8 cellular contexts compared by ENCODE assay signal in the genomic region with DNA sequence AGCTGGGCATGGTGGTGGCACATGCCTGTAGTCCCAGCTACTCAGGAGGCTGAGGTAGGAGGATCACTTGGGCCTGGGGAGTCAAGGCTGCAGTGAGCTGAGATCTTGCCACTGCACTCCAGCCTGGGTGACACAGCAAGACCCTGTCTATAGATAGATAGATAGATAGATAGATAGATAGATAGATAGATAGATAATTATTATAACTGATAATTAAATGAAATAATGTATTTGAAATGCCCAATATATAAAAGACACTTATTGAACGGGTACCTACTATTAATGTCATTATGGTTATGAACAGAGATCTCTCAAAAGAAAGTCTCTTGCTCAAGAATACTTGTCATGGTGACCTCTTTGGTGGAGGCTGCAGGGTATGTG.
DNase-seq lines count a peak whose midpoint lies in the region; ATAC-seq and TF ChIP-seq lines count a peak whose summit lies in the region.
"Not testable (repeated sequence)": the region's sequence is repeated elsewhere in the genome, so short reads cannot be mapped to it uniquely, and the experiment has no call there.

No MANE protein-coding gene starts in this region.

- H3K27me3 ChIP-seq in ACC112 (ENCODE audit: insufficient read depth, low read length); HL-60 (ENCODE audit: insufficient read depth, poor library complexity, severe bottlenecking); iPS-15b (ENCODE audit: control insufficient read depth, insufficient read depth, low read length); neural cell (ENCODE audit: insufficient read depth, low read depth, low read length): not testable (repeated sequence)

- not testable (repeated sequence) for H3K4me1 ChIP-seq in ACC112 (ENCODE audit: control insufficient read depth, insufficient read depth, low read length, unreplicated experiment); iPS-15b (ENCODE audit: control insufficient read depth, insufficient read depth, low read length)

- H3K9me2 ChIP-seq in neural cell (ENCODE audit: insufficient read depth, low read length): not testable (repeated sequence)

- peak overlapping the region; percentile 78 for H3K27ac Mint-ChIP-seq in T-helper 2 cell treated with Interferon-gamma antibody and Interleukin-4, amounts not matched to agents 5 μg/mL and 100 μg/mL, for 36 hours
- not testable (repeated sequence) for H3K27ac Mint-ChIP-seq in activated naive CD8-positive, alpha-beta T cell treated with anti-CD3 and anti-CD28 coated beads for 36 hours
- peak overlapping the region in 1 of 2 donors; percentile 77 for H3K27ac Mint-ChIP-seq in effector memory CD8-positive, alpha-beta T cell
- H3K27ac Mint-ChIP-seq in stimulated activated memory B cell treated with anti-CD40 and anti-IgM and Interleukin-4, amounts not matched to agents 10 μg/mL and 1 μg/mL and 100 μg/mL, for 72 hours: peak overlapping the region; percentile 87

- not testable (repeated sequence) for TF ChIP-seq CTCF in HL-60 (IDR thresholded peaks at IDR 0.05; ENCODE audit: insufficient read depth, low read length); neural cell (IDR thresholded peaks at IDR 0.05; ENCODE audit: poor library complexity, severe bottlenecking)

- peak overlapping the region; percentile 87 for H3K4me3 Mint-ChIP-seq in T-helper 2 cell treated with Interferon-gamma antibody and Interleukin-4, amounts not matched to agents 5 μg/mL and 100 μg/mL, for 36 hours
- peak overlapping the region; percentile 80 for H3K4me3 Mint-ChIP-seq in activated naive CD8-positive, alpha-beta T cell treated with anti-CD3 and anti-CD28 coated beads for 36 hours
- peak overlapping the region; percentile 77 to 81 for H3K4me3 Mint-ChIP-seq in effector memory CD8-positive, alpha-beta T cell
- H3K4me3 Mint-ChIP-seq in stimulated activated memory B cell treated with anti-CD40 and anti-IgM and Interleukin-4, amounts not matched to agents 10 μg/mL and 1 μg/mL and 100 μg/mL, for 72 hours: peak overlapping the region; percentile 82

- H3K27me3 Mint-ChIP-seq in T-helper 2 cell treated with Interferon-gamma antibody and Interleukin-4, amounts not matched to agents 5 μg/mL and 100 μg/mL, for 36 hours (ENCODE audit: low read depth); activated naive CD8-positive, alpha-beta T cell treated with anti-CD3 and anti-CD28 coated beads for 36 hours; effector memory CD8-positive, alpha-beta T cell; stimulated activated memory B cell treated with anti-CD40 and anti-IgM and Interleukin-4, amounts not matched to agents 10 μg/mL and 1 μg/mL and 100 μg/mL, for 72 hours: not testable (repeated sequence)

- H3K9me3 Mint-ChIP-seq in T-helper 2 cell treated with Interferon-gamma antibody and Interleukin-4, amounts not matched to agents 5 μg/mL and 100 μg/mL, for 36 hours: peaks cover 11% of the 10 kb centered on the region
- not testable (repeated sequence) for H3K9me3 Mint-ChIP-seq in activated naive CD8-positive, alpha-beta T cell treated with anti-CD3 and anti-CD28 coated beads for 36 hours; effector memory CD8-positive, alpha-beta T cell; stimulated activated memory B cell treated with anti-CD40 and anti-IgM and Interleukin-4, amounts not matched to agents 10 μg/mL and 1 μg/mL and 100 μg/mL, for 72 hours

- H3F3A ChIP-seq in neural cell (ENCODE audit: insufficient read depth, low read length, poor library complexity, severe bottlenecking): not testable (repeated sequence)

- not testable (repeated sequence) for H4K20me1 ChIP-seq in neural cell (ENCODE audit: insufficient read depth)

- H3K9me3 ChIP-seq in iPS-15b (ENCODE audit: control insufficient read depth, insufficient read depth, low read length); neural cell (ENCODE audit: low read length): not testable (repeated sequence)

- H3K9ac ChIP-seq in iPS-15b (ENCODE audit: low read depth, low read length): not testable (repeated sequence)
- H3K9ac ChIP-seq in neural cell (ENCODE audit: low read length): peak overlapping the region; percentile 73

- TF ChIP-seq EP300 in neural cell (conservative IDR thresholded peaks at IDR 0.05; ENCODE audit: poor library complexity, severe bottlenecking): not testable (repeated sequence)

- ATAC-seq in effector memory CD8-positive, alpha-beta T cell (replicated peaks); stimulated activated memory B cell treated with anti-CD40 and anti-IgM and Interleukin-4, amounts not matched to agents 10 μg/mL and 1 μg/mL and 100 μg/mL, for 72 hours: not testable (repeated sequence)

- H3K27ac ChIP-seq in ACC112 (ENCODE audit: low read depth, low read length): not testable (repeated sequence)
- H3K27ac ChIP-seq in HL-60 (replicated peaks): peak overlapping the region; percentile 57
- peak overlapping the region; percentile 83 for H3K27ac ChIP-seq in neural cell (ENCODE audit: low read length)

- H3K4me1 Mint-ChIP-seq in T-helper 2 cell treated with Interferon-gamma antibody and Interleukin-4, amounts not matched to agents 5 μg/mL and 100 μg/mL, for 36 hours (ENCODE audit: low read depth): peaks cover 19% of the 10 kb centered on the region
- H3K4me1 Mint-ChIP-seq in activated naive CD8-positive, alpha-beta T cell treated with anti-CD3 and anti-CD28 coated beads for 36 hours: peaks cover 31% of the 10 kb centered on the region
- peaks cover 16 to 21% of the 10 kb centered on the region in 2 donors for H3K4me1 Mint-ChIP-seq in effector memory CD8-positive, alpha-beta T cell (ENCODE audit: low read depth in 2 of 2)
- peaks cover 64% of the 10 kb centered on the region for H3K4me1 Mint-ChIP-seq in stimulated activated memory B cell treated with anti-CD40 and anti-IgM and Interleukin-4, amounts not matched to agents 10 μg/mL and 1 μg/mL and 100 μg/mL, for 72 hours

- H3K79me2 ChIP-seq in ACC112 (ENCODE audit: control insufficient read depth, insufficient read depth, low read length, unreplicated experiment); neural cell (replicated peaks; ENCODE audit: insufficient read depth, low read length): not testable (repeated sequence)

- peak overlapping the region; percentile 81 for H3K4me2 ChIP-seq in neural cell (ENCODE audit: low read length)

- H2AFZ ChIP-seq in ACC112 (ENCODE audit: low read length, unreplicated experiment): peak overlapping the region; percentile 89
- peak overlapping the region; percentile 80 for H2AFZ ChIP-seq in neural cell (ENCODE audit: low read depth, low read length)

- peak overlapping the region; percentile 82 for H3K4me3 ChIP-seq in ACC112 (ENCODE audit: low read depth, low read length)
- H3K4me3 ChIP-seq in HL-60 (replicated peaks; ENCODE audit: insufficient read depth, low read length): not testable (repeated sequence)
- H3K4me3 ChIP-seq in iPS-15b (ENCODE audit: low read depth, low read length): peak overlapping the region; percentile 78
- peak overlapping the region; percentile 71 for H3K4me3 ChIP-seq in neural cell (ENCODE audit: low read length)

- not testable (repeated sequence) for DNase-seq in HL-60 (ENCODE audit: low read depth in 1 of 2, low spot score in 1 of 2); T-helper 2 cell treated with Interferon-gamma antibody and Interleukin-4, amounts not matched to agents 5 μg/mL and 100 μg/mL, for 36 hours (ENCODE audit: low spot score); activated naive CD8-positive, alpha-beta T cell treated with anti-CD3 and anti-CD28 coated beads for 36 hours; effector memory CD8-positive, alpha-beta T cell

- H3K36me3 Mint-ChIP-seq in T-helper 2 cell treated with Interferon-gamma antibody and Interleukin-4, amounts not matched to agents 5 μg/mL and 100 μg/mL, for 36 hours (ENCODE audit: low read depth); activated naive CD8-positive, alpha-beta T cell treated with anti-CD3 and anti-CD28 coated beads for 36 hours; effector memory CD8-positive, alpha-beta T cell (ENCODE audit: insufficient read depth); stimulated activated memory B cell treated with anti-CD40 and anti-IgM and Interleukin-4, amounts not matched to agents 10 μg/mL and 1 μg/mL and 100 μg/mL, for 72 hours: not testable (repeated sequence)

- H3K36me3 ChIP-seq in ACC112 (ENCODE audit: insufficient read depth, low read length); iPS-15b (ENCODE audit: control insufficient read depth, insufficient read depth, low read length); neural cell (ENCODE audit: insufficient read depth, low read length): not testable (repeated sequence)

- TF ChIP-seq RAD21 in neural cell (conservative IDR thresholded peaks at IDR 0.05): not testable (repeated sequence)
